Comparison of ENCODE assay signal across 21 cellular contexts in genomic region chr13:44409595-44409994, GRCh38.
"Had no signal": no experiment of that assay in that cellular context is flagged by ENCODE, and none has a peak within 500 bp of the region (broad histone marks: within the 10 kb centered on the region; RNA-seq: fewer than 3 reads in every experiment).

No MANE protein-coding gene starts in this region.

- DNase-seq: cortex of kidney; effector memory CD8-positive, alpha-beta T cell; esophagus squamous epithelium; foreskin melanocyte; hypothalamus; left ventricle myocardium superior; lower lobe of right lung; natural killer cell; sigmoid colon; stimulated activated CD4-positive, alpha-beta T cell treated with anti-CD3 and anti-CD28 coated beads, Interleukin-2, amount 100 ng/mL, for 24 hours; stimulated activated CD4-positive, alpha-beta T cell treated with anti-CD3 and anti-CD28 coated beads, Interleukin-4, amount 100 ng/mL, for 24 hours; upper lobe of right lung; uterus had no signal

- H3K27me3 ChIP-seq: esophagus squamous epithelium, sigmoid colon, tibial nerve, upper lobe of right lung, uterus had no signal

- H3K27ac ChIP-seq: esophagus squamous epithelium, lower lobe of right lung, parathyroid adenoma, sigmoid colon, thoracic aorta, tibial nerve, upper lobe of right lung, uterus had no signal

- H3K4me3 Mint-ChIP-seq: effector memory CD8-positive, alpha-beta T cell; natural killer cell; stimulated activated memory B cell treated with anti-CD40 and anti-IgM and Interleukin-4, amounts not matched to agents 10 μg/mL and 1 μg/mL and 100 μg/mL, for 72 hours; stimulated activated naive CD8-positive, alpha-beta T cell treated with anti-CD3 and anti-CD28 coated beads, Interleukin-15, Interleukin-2, amounts not matched to agents 100 ng/mL and 50 ng/mL, for 24 hours had no signal

- H3K9me3 Mint-ChIP-seq: effector memory CD8-positive, alpha-beta T cell; natural killer cell; stimulated activated memory B cell treated with anti-CD40 and anti-IgM and Interleukin-4, amounts not matched to agents 10 μg/mL and 1 μg/mL and 100 μg/mL, for 72 hours; stimulated activated naive CD8-positive, alpha-beta T cell treated with anti-CD3 and anti-CD28 coated beads, Interleukin-15, Interleukin-2, amounts not matched to agents 100 ng/mL and 50 ng/mL, for 24 hours had no signal

- H3K4me1 Mint-ChIP-seq: stimulated activated memory B cell treated with anti-CD40 and anti-IgM and Interleukin-4, amounts not matched to agents 10 μg/mL and 1 μg/mL and 100 μg/mL, for 72 hours had no signal

- H3K36me3 Mint-ChIP-seq: natural killer cell; stimulated activated memory B cell treated with anti-CD40 and anti-IgM and Interleukin-4, amounts not matched to agents 10 μg/mL and 1 μg/mL and 100 μg/mL, for 72 hours had no signal

- H3K4me1 ChIP-seq: lower lobe of right lung, parathyroid adenoma, sigmoid colon, tibial nerve, upper lobe of right lung, uterus had no signal

- H3K9me3 ChIP-seq: esophagus squamous epithelium, lower lobe of right lung, sigmoid colon, thoracic aorta, tibial nerve, upper lobe of right lung, uterus had no signal

- H3K36me3 ChIP-seq: esophagus squamous epithelium, lower lobe of right lung, sigmoid colon, thoracic aorta, tibial nerve, upper lobe of right lung, uterus had no signal

- FAIRE-seq: endometrium, keratinocyte had no signal

- ATAC-seq: effector memory CD8-positive, alpha-beta T cell; left ventricle myocardium superior; lower lobe of right lung; natural killer cell; stimulated activated memory B cell treated with anti-CD40 and anti-IgM and Interleukin-4, amounts not matched to agents 10 μg/mL and 1 μg/mL and 100 μg/mL, for 72 hours; upper lobe of right lung had no signal

- H3K27ac Mint-ChIP-seq: effector memory CD8-positive, alpha-beta T cell; natural killer cell; progenitor cell of endocrine pancreas; stimulated activated memory B cell treated with anti-CD40 and anti-IgM and Interleukin-4, amounts not matched to agents 10 μg/mL and 1 μg/mL and 100 μg/mL, for 72 hours; stimulated activated naive CD8-positive, alpha-beta T cell treated with anti-CD3 and anti-CD28 coated beads, Interleukin-15, Interleukin-2, amounts not matched to agents 100 ng/mL and 50 ng/mL, for 24 hours had no signal

- H3K4me3 ChIP-seq: esophagus squamous epithelium, lower lobe of right lung, sigmoid colon, thoracic aorta, tibial nerve, upper lobe of right lung, uterus had no signal

- H3K9ac ChIP-seq: parathyroid adenoma had no signal

- H2AFZ ChIP-seq: parathyroid adenoma had no signal

- H3K79me2 ChIP-seq: parathyroid adenoma had no signal
